ENCODE assay signal across 8 cellular contexts in genomic region chr22:28772633-28773460, GRCh38. TPM values are rescaled to one million over a fixed set of nuclear protein-coding genes. Genes with fewer than 3 reads are reported as not detected.
DNase-seq lines count a peak whose midpoint lies in the region; ATAC-seq and TF ChIP-seq lines count a peak whose summit lies in the region.

CCDC117 (plus strand) TSS chr22:28772695; CDS start chr22:28772850, 155 bp downstream.

- in situ Hi-C loops in GM13976 (cut with MboI; ENCODE audit: low sequenced_read_pairs, unreplicated experiment) = no loop called here
- in situ Hi-C loops in transverse colon (cut with MboI; ENCODE audit: low pct_ligation_motif_present in 1 of 4, low pct_unique_long_range_greater_than_20kb in 1 of 4, low sequenced_read_pairs in 3 of 4) = no loop called here

- peak within 1 kb of the TSS; percentile 91 to 97 (median 94) for H3K4me3 ChIP-seq in transverse colon

- TF ChIP-seq EP300 in transverse colon (IDR thresholded peaks at IDR 0.05; ENCODE audit: low read depth) = no peak

- H3K9me3 ChIP-seq in transverse colon = no peaks in the 10 kb centered on the region

- no peaks in the 10 kb centered on the region for H3K27me3 ChIP-seq in transverse colon

- peak within 1 kb of the TSS; percentile 28 for H3K27ac ChIP-seq in adipose tissue (ENCODE audit: low read depth, low read length)
- H3K27ac ChIP-seq in transverse colon = peak within 1 kb of the TSS; percentile 99 to 100 (median 99)

- DNase-seq in GM13976 (ENCODE audit: low spot score) = peak; percentile 95
- peak; percentile 90 for DNase-seq in NCI-H1436 (lab: John Stamatoyannopoulos, UW)
- DNase-seq in SW480 (ENCODE audit: low spot score) = peak; percentile 92
- peak; percentile 98 for DNase-seq in cardiac septum (ENCODE audit: low spot score)
- DNase-seq in pons (ENCODE audit: low spot score) = peak; percentile 96
- DNase-seq in transverse colon = peak; percentile 96

- TF ChIP-seq POLR2A in transverse colon (IDR thresholded peaks at IDR 0.05) = peak; percentile 69

- peaks cover 12 to 32% (median 15%) of the 10 kb centered on the region in 4 donors for H3K4me1 ChIP-seq in transverse colon

- WGBS in adipose tissue, 3 donors = 0% methylated on average over 67 to 92 of the region's 92 CpGs
- WGBS in transverse colon (ENCODE audit: low coverage in 1 of 2), 2 donors = 1% methylated on average over 64 of the region's 92 CpGs; no CpG with 5 or more reads in 1 of the 2 donors

- peaks cover 0 to 3% (median 0%) of the 10 kb centered on the region in 4 donors for H3K36me3 ChIP-seq in transverse colon

- ATAC-seq in HG02840 (IDR thresholded peaks at IDR 0.05; ENCODE audit: low FRiP score, unreplicated experiment) = peak; percentile 84

- TF ChIP-seq CTCF in GM13976 (IDR thresholded peaks at IDR 0.05; ENCODE audit: borderline replicate concordance, control extremely low read depth, extremely low read depth, insufficient read depth, missing control alignments) = no peak
- TF ChIP-seq CTCF in transverse colon (IDR thresholded peaks at IDR 0.05) = peak in 3 of 5 experiments; percentile 14 to 26 (median 24)

- intact Hi-C loops in cardiac septum (cut with DNase I) (loop anchor here (1.0 to 2.0 kb wide), 2 partner anchors 27 to 30 kb away; partner anchors contain the start of genes HSCB and XBP1), transverse colon (cut with DNase I; ENCODE audit: low total_unique reads) (no loop called here)

RNA-seq across cellular contexts. Expression of gene CCDC117, which starts in this region (rescaled TPM):
- 10 to 100 TPM in 1 of 3 donors, 1 to 10 TPM in 2; 5.1 to 13.3 (median 6.7) TPM for polyA plus RNA-seq in adipose tissue
- total RNA-seq in cardiac septum (12.3 TPM), transverse colon (10 to 100 TPM; 16.8 to 25.6 (median 20.6) TPM)

Comparison
In these comparisons a context has a peak if more than half of its experiments do, and no peak if none do; other contexts are left out.
1. Peak in every context shown above with its lines: DNase-seq, ATAC-seq, H3K4me3 ChIP-seq and H3K27ac ChIP-seq.